ENCODE assay signal across 25 cellular contexts in the genomic region with DNA sequence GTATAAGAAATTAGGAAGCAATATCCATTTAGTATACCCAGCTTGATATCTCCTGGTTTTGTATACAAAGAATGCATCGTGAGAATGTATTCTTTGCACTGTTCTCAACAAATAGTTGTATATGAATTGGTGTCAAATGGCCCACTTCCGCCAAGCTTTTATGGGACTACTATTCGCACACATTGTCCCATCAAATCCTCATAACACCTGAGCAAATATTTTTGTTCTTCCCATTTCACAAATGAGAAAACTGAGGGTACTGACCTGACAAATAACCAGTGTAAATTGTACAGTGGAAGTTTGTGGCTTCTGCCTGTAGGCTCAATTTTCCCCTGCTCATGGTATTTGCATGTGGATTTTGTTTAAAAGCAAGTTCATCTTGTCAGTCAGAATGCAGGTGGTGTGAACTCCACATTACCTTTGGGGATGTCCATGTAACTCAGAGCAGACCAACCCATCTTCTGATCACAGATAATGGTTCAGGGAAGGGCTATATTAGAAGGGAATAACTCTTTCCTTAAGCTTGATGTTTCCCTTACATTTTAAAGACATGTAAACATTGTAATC. TPM values are rescaled to one million over a fixed set of nuclear protein-coding genes. Genes with fewer than 3 reads are reported as not detected.
DNase-seq lines count a peak whose midpoint lies in the region; ATAC-seq and TF ChIP-seq lines count a peak whose summit lies in the region.
"Had no signal": no experiment of that assay in that cellular context is flagged by ENCODE, and none has a peak within 500 bp of the region (broad histone marks: within the 10 kb centered on the region; RNA-seq: fewer than 3 reads in every experiment).

No MANE protein-coding gene starts in this region.

- ATAC-seq in GM19324 (IDR thresholded peaks at IDR 0.05; ENCODE audit: low FRiP score, unreplicated experiment) (peak; percentile 60), HG02798 (IDR thresholded peaks at IDR 0.05; ENCODE audit: poor library complexity, unreplicated experiment) (peak; percentile 63)
- ATAC-seq: HCT116, HepG2 had no signal

- H3K9me3 ChIP-seq in OCI-LY7 (ENCODE audit: low read length), result no peaks in the 10 kb centered on the region
- H3K9me3 ChIP-seq: Peyer's patch had no signal

- POLR2A ChIA-PET in OCI-LY7 (lab: Charles Lee), result interaction anchor here (0.6 to 1.4 kb wide), 7 partner anchors 8 to 572 kb away, joined by 3 to 5 read pairs (median 3); no protein-coding TSS in a partner anchor
- POLR2A ChIA-PET in activated CD4-positive, alpha-beta memory T cell treated with anti-CD3 and anti-CD28 coated beads, Interleukin-2, amount 10 ng/mL, durations not matched to agents 7 days and 5 days (lab: Charles Lee), result no interaction called here

- no peak overlapping the region for H3K27ac ChIP-seq in OCI-LY7 (ENCODE audit: low read depth, low read length, poor library complexity, severe bottlenecking)
- H3K27ac ChIP-seq: Peyer's patch, SK-N-MC had no signal

- H3K27ac Mint-ChIP-seq in activated CD4-positive, alpha-beta memory T cell treated with anti-CD3 and anti-CD28 coated beads, Interleukin-2, amount 10 ng/mL, durations not matched to agents 7 days and 5 days, result no peak overlapping the region

- H3K9me3 Mint-ChIP-seq in activated CD4-positive, alpha-beta memory T cell treated with anti-CD3 and anti-CD28 coated beads, Interleukin-2, amount 10 ng/mL, durations not matched to agents 7 days and 5 days, result peaks cover 2% of the 10 kb centered on the region

- no peaks in the 10 kb centered on the region for H3K9me2 ChIP-seq in OCI-LY7 (ENCODE audit: insufficient read depth, low read length)

- H3K4me2 ChIP-seq in OCI-LY7 (ENCODE audit: low read length), result no peak overlapping the region

- DNase-seq in NCI-H748 (lab: John Stamatoyannopoulos, UW; ENCODE audit: unreplicated experiment) (peak; percentile 11), NCI-H748 treated with DMSO at 0.1 percent for 48 hours (lab: John Stamatoyannopoulos, UW) (no peak), OCI-LY7 (ENCODE audit: low spot score) (no peak), globus pallidus (ENCODE audit: low spot score) (no peak), islet precursor cell (no peak)
- DNase-seq in activated CD4-positive, alpha-beta memory T cell treated with anti-CD3 and anti-CD28 coated beads, Interleukin-2, amount 10 ng/mL, durations not matched to agents 7 days and 5 days, result no peak
- DNase-seq: 8988T, ACHN, Calu3, DMS79 treated with DMSO at 0.1 percent for 48 hours, GOT3, Kasumi-1, NCI-H1105 treated with DMSO at 0.1 percent for 48 hours, NCI-H146, NCI-H1930, NCI-H2107, NCI-H524, OCI-M1, Peyer's patch, SHP77 treated with DMSO at 0.1 percent for 48 hours had no signal

- CTCF ChIA-PET in OCI-LY7 (lab: Charles Lee; ENCODE audit: unreplicated experiment), result interaction anchor here (1.1 to 1.6 kb wide), 2 partner anchors 139 to 430 kb away, joined by 3 to 5 read pairs; no protein-coding TSS in a partner anchor
- CTCF ChIA-PET in activated CD4-positive, alpha-beta memory T cell treated with anti-CD3 and anti-CD28 coated beads, Interleukin-2, amount 10 ng/mL, durations not matched to agents 7 days and 5 days (lab: Charles Lee), result no interaction called here

- peaks cover 22% of the 10 kb centered on the region for H3K27me3 Mint-ChIP-seq in activated CD4-positive, alpha-beta memory T cell treated with anti-CD3 and anti-CD28 coated beads, Interleukin-2, amount 10 ng/mL, durations not matched to agents 7 days and 5 days

- no peaks in the 10 kb centered on the region for H3K36me3 Mint-ChIP-seq in activated CD4-positive, alpha-beta memory T cell treated with anti-CD3 and anti-CD28 coated beads, Interleukin-2, amount 10 ng/mL, durations not matched to agents 7 days and 5 days (ENCODE audit: low read depth)

- H4K20me1 ChIP-seq in OCI-LY7 (ENCODE audit: insufficient read depth, low read length), result no peaks in the 10 kb centered on the region

- H3K4me1 ChIP-seq in OCI-LY7 (ENCODE audit: insufficient read depth, low read length, poor library complexity, severe bottlenecking), result no peaks in the 10 kb centered on the region
- H3K4me1 ChIP-seq: Peyer's patch had no signal

- H3K4me3 Mint-ChIP-seq in activated CD4-positive, alpha-beta memory T cell treated with anti-CD3 and anti-CD28 coated beads, Interleukin-2, amount 10 ng/mL, durations not matched to agents 7 days and 5 days, result no peak overlapping the region

- intact Hi-C loops in OCI-LY7 (cut with micrococcal nuclease; ENCODE audit: unreplicated experiment), result no loop called here

- H3K79me2 ChIP-seq in OCI-LY7 (ENCODE audit: insufficient read depth, low read depth, low read length), result no peaks in the 10 kb centered on the region

- no peaks in the 10 kb centered on the region for H3K36me3 ChIP-seq in OCI-LY7 (ENCODE audit: insufficient read depth, low read length)
- H3K36me3 ChIP-seq: Peyer's patch had no signal

- no peak overlapping the region for H3K4me3 ChIP-seq in OCI-LY7 (ENCODE audit: low read depth, low read length, poor library complexity, severe bottlenecking)
- H3K4me3 ChIP-seq: Peyer's patch, SK-N-MC had no signal

- H2AFZ ChIP-seq in OCI-LY7 (ENCODE audit: low read length), result peak overlapping the region; percentile 24; the same call in 1 of the 2 replicates

- TF ChIP-seq CTCF in OCI-LY7 (conservative IDR thresholded peaks at IDR 0.05; ENCODE audit: low read length), result no peak

- no TSS peak for BruUV-seq in OCI-LY7 (replicated peaks; lab: Mats Ljungman, UMichigan)

- H3K4me1 Mint-ChIP-seq in activated CD4-positive, alpha-beta memory T cell treated with anti-CD3 and anti-CD28 coated beads, Interleukin-2, amount 10 ng/mL, durations not matched to agents 7 days and 5 days, result no peaks in the 10 kb centered on the region

RNA-seq across cellular contexts. Expression of gene FAM241A, which starts 51.5 kb away (rescaled TPM):
- total RNA-seq in OCI-LY7 (2014; rRNA removed; shearing (Covaris generic)), result 2.1 and 2.5 TPM in 2 replicates
- total RNA-seq in OCI-LY7 (2022), result 9.5 and 10.5 TPM in 2 replicates
- 1 to 10 TPM; 1.2 to 1.4 TPM for total RNA-seq in activated CD4-positive, alpha-beta memory T cell treated with anti-CD3 and anti-CD28 coated beads, Interleukin-2, amount 10 ng/mL, durations not matched to agents 7 days and 5 days
